Comparison of ENCODE assay signal across 23 cellular contexts in the genomic region with DNA sequence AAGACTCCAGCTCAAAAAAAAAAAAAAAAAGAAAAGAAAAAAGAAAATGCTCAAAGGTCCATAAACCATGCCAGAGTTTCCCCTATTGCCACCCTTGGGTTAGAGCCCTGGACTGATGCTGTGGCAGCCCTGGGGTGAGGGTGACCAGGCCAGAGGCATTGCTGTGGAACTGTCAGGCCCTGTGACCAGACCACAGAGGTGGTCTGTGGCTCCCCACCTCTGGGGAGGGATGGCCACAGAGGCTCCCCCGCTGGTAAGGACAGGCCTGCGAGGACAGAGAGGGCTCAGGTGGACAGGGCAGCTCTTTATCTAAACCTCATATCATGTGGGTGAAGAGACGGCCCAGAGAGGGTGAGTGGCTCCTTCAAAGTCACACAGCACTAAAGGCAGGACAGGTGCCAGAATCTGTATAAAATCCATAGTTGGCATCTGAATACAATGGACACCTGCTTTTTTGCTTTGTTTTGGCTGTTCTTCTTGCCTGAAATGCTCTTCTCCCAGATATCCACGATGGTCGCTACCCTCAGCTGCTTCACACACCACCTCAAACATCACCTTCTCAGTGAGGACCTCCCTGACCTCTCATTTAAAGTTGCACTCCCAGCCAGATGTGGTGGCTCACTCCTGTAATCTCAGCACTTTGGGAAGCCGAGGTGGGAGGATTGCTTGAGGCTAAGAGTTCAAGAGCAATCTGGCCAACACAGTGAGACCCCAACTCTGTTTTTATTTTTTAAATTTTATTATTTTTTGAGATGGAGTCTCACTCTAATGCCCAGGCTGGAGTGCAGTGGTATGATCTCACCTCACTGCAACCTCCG. TPM values are rescaled to one million over a fixed set of nuclear protein-coding genes. Genes with fewer than 3 reads are reported as not detected.
"Had no signal": no experiment of that assay in that cellular context is flagged by ENCODE, and none has a peak within 500 bp of the region (broad histone marks: within the 10 kb centered on the region; RNA-seq: fewer than 3 reads in every experiment).

No MANE protein-coding gene starts in this region.

- H3K4me2 ChIP-seq: KMS-11 had no signal

- H3K4me1 Mint-ChIP-seq: activated B cell treated with CpG ODN at 0.5 μM for 24 hours had no signal

- H3K27ac ChIP-seq: brain microvascular endothelial cell, cardiac muscle cell, KMS-11 had no signal

- H3K36me3 Mint-ChIP-seq: activated naive CD4-positive, alpha-beta T cell treated with anti-CD3 and anti-CD28 coated beads, Interleukin-2, amount 10 ng/mL, durations not matched to agents 7 days and 5 days; activated naive CD8-positive, alpha-beta T cell treated with anti-CD3 and anti-CD28 coated beads for 36 hours had no signal

- ATAC-seq: activated T-cell treated with anti-CD3 and anti-CD28 coated beads, Interleukin-2, amount 50 U/mL, for 72 hours; T-helper 17 cell had no signal

- H3K27me3 Mint-ChIP-seq: activated B cell treated with CpG ODN at 0.5 μM for 24 hours; activated CD4-positive, alpha-beta memory T cell treated with anti-CD3 and anti-CD28 coated beads, Interleukin-2, amount 10 ng/mL, durations not matched to agents 7 days and 5 days; activated CD4-positive, alpha-beta T cell treated with anti-CD3 and anti-CD28 coated beads, Interleukin-2, amount 10 ng/mL, durations not matched to agents 7 days and 5 days; activated naive CD8-positive, alpha-beta T cell treated with anti-CD3 and anti-CD28 coated beads for 36 hours; T-helper 17 cell had no signal

- FAIRE-seq: RCC 7860 had no signal

- H3K27me3 ChIP-seq: brain microvascular endothelial cell, cardiac muscle cell had no signal

- H3K9ac ChIP-seq: KMS-11 had no signal

- DNase-seq: activated B cell treated with CpG ODN at 0.5 μM for 24 hours; activated CD4-positive, alpha-beta memory T cell treated with anti-CD3 and anti-CD28 coated beads, Interleukin-2, amount 10 ng/mL, durations not matched to agents 7 days and 5 days; activated CD4-positive, alpha-beta T cell treated with anti-CD3 and anti-CD28 coated beads, Interleukin-2, amount 10 ng/mL, durations not matched to agents 7 days and 5 days; activated gamma-delta T cell treated with Interleukin-2 at 50 U/mL for 16 hours; activated naive CD4-positive, alpha-beta T cell treated with anti-CD3 and anti-CD28 coated beads, Interleukin-2, amount 10 ng/mL, durations not matched to agents 7 days and 5 days; activated naive CD8-positive, alpha-beta T cell treated with anti-CD3 and anti-CD28 coated beads for 36 hours; activated T-cell treated with anti-CD3 and anti-CD28 coated beads, Interleukin-2, amount 50 U/mL, for 72 hours; brain microvascular endothelial cell; NCI-H1092; NCI-H1417; NCI-H2029 treated with DMSO at 0.1 percent for 48 hours; NCI-H510A treated with DMSO at 0.1 percent for 48 hours; NCI-H69; SHP77; T-helper 17 cell; T-helper 9 cell had no signal

- H3K9me3 Mint-ChIP-seq: activated B cell treated with CpG ODN at 0.5 μM for 24 hours; activated CD4-positive, alpha-beta memory T cell treated with anti-CD3 and anti-CD28 coated beads, Interleukin-2, amount 10 ng/mL, durations not matched to agents 7 days and 5 days; activated CD4-positive, alpha-beta T cell treated with anti-CD3 and anti-CD28 coated beads, Interleukin-2, amount 10 ng/mL, durations not matched to agents 7 days and 5 days; activated naive CD4-positive, alpha-beta T cell treated with anti-CD3 and anti-CD28 coated beads, Interleukin-2, amount 10 ng/mL, durations not matched to agents 7 days and 5 days; activated naive CD8-positive, alpha-beta T cell treated with anti-CD3 and anti-CD28 coated beads for 36 hours; activated T-cell treated with anti-CD3 and anti-CD28 coated beads, Interleukin-2, amount 50 U/mL, for 72 hours; activated T-helper 2 cell treated with anti-CD3 and anti-CD28 coated beads, Interferon-gamma antibody, Interleukin-2, Interleukin-4, amounts not matched to agents 10 μg/mL and 5 μg/mL and 100 μg/mL, durations not matched to agents 14 hours and 24 hours and 36 hours had no signal

- H3K4me3 ChIP-seq: cardiac muscle cell had no signal

- H3K4me3 Mint-ChIP-seq: activated B cell treated with CpG ODN at 0.5 μM for 24 hours; activated CD4-positive, alpha-beta memory T cell treated with anti-CD3 and anti-CD28 coated beads, Interleukin-2, amount 10 ng/mL, durations not matched to agents 7 days and 5 days; activated CD4-positive, alpha-beta T cell treated with anti-CD3 and anti-CD28 coated beads, Interleukin-2, amount 10 ng/mL, durations not matched to agents 7 days and 5 days; activated naive CD4-positive, alpha-beta T cell treated with anti-CD3 and anti-CD28 coated beads, Interleukin-2, amount 10 ng/mL, durations not matched to agents 7 days and 5 days; activated naive CD8-positive, alpha-beta T cell treated with anti-CD3 and anti-CD28 coated beads for 36 hours; activated T-cell treated with anti-CD3 and anti-CD28 coated beads, Interleukin-2, amount 50 U/mL, for 72 hours; T-helper 17 cell had no signal

- H3K27ac Mint-ChIP-seq: activated B cell treated with CpG ODN at 0.5 μM for 24 hours; activated CD4-positive, alpha-beta memory T cell treated with anti-CD3 and anti-CD28 coated beads, Interleukin-2, amount 10 ng/mL, durations not matched to agents 7 days and 5 days; activated CD4-positive, alpha-beta T cell treated with anti-CD3 and anti-CD28 coated beads, Interleukin-2, amount 10 ng/mL, durations not matched to agents 7 days and 5 days; activated naive CD4-positive, alpha-beta T cell treated with anti-CD3 and anti-CD28 coated beads, Interleukin-2, amount 10 ng/mL, durations not matched to agents 7 days and 5 days; activated naive CD8-positive, alpha-beta T cell treated with anti-CD3 and anti-CD28 coated beads for 36 hours; activated T-cell treated with anti-CD3 and anti-CD28 coated beads, Interleukin-2, amount 50 U/mL, for 72 hours; activated T-helper 2 cell treated with anti-CD3 and anti-CD28 coated beads, Interferon-gamma antibody, Interleukin-2, Interleukin-4, amounts not matched to agents 10 μg/mL and 5 μg/mL and 100 μg/mL, durations not matched to agents 14 hours and 24 hours and 36 hours; T-helper 17 cell had no signal

- H3K36me3 ChIP-seq: brain microvascular endothelial cell, cardiac muscle cell had no signal

RNA-seq across cellular contexts. Expression of gene SPDEF, which starts 22.5 kb away (rescaled TPM):
- total RNA-seq: activated CD4-positive, alpha-beta memory T cell treated with anti-CD3 and anti-CD28 coated beads, Interleukin-2, amount 10 ng/mL, durations not matched to agents 7 days and 5 days; activated CD4-positive, alpha-beta T cell treated with anti-CD3 and anti-CD28 coated beads, Interleukin-2, amount 10 ng/mL, durations not matched to agents 7 days and 5 days; activated CD8-positive, alpha-beta memory T cell treated with anti-CD3 and anti-CD28 coated beads for 36 hours; activated naive CD8-positive, alpha-beta T cell treated with anti-CD3 and anti-CD28 coated beads for 36 hours; MCF 10A; SK-MEL-5 had no signal
- polyA plus RNA-seq: cardiac muscle cell had no signal
